8 cellular contexts compared by ENCODE assay signal in the genomic region with DNA sequence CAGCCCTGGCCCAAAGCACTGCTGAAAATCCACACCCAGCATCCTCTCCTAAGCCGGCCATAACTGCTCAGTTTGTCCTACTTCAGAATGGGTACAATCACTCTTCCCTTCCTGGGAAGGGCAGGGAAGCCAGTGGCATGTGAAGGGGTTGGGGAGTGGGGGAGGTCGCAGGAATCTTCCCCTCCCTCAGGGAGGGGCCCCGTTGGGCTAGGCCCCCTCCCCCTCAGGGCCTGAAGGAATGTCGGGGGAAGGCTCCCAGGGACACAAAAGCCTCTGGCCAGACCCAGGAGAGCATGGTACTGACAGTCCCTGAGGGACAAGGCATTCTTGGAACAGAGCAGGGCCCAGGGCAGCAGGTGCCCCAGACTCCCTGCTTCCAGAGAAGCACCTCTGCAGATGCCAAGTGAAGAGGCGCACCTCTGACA. TPM values are rescaled to one million over a fixed set of nuclear protein-coding genes. Genes with fewer than 3 reads are reported as not detected.
DNase-seq lines count a peak whose midpoint lies in the region; ATAC-seq, FAIRE-seq and TF ChIP-seq lines count a peak whose summit lies in the region.

No MANE protein-coding gene starts in this region.

- ATAC-seq in Right ventricle myocardium superior (ENCODE audit: poor library complexity) (no peak), K562 (no peak), right lobe of liver (no peak), upper lobe of right lung (peak; percentile 0)

- H3K4me2 ChIP-seq in K562 (ENCODE audit: insufficient read depth, low read length), result peak overlapping the region; percentile 93

- H4K20me1 ChIP-seq in K562 (replicated peaks; ENCODE audit: control insufficient read depth, insufficient read depth, low read length), result peaks cover 10% of the 10 kb centered on the region

- POLR2A ChIA-PET in K562 (lab: Yijun Ruan, JAX), result interaction anchor here (0.6 to 1.6 kb wide), 3 partner anchors 9 to 16 kb away, joined by 4 to 5 read pairs (median 5); no protein-coding TSS in a partner anchor

- H3K9me1 ChIP-seq in K562 (ENCODE audit: control insufficient read depth, insufficient read depth, low read length), result peaks cover 12% of the 10 kb centered on the region

- H3K27me3 ChIP-seq in cardiac muscle cell (no peaks in the 10 kb centered on the region), K562 (ENCODE audit: control insufficient read depth in 2 of 2, insufficient read depth in 2 of 2, low read length in 2 of 2) (no peaks in the 10 kb centered on the region), right lobe of liver (no peaks in the 10 kb centered on the region), upper lobe of right lung (no peaks in the 10 kb centered on the region)

- TF ChIP-seq CTCF in cardiac muscle cell (IDR thresholded peaks at IDR 0.05; ENCODE audit: low read depth, low read length), result no peak
- no peak for TF ChIP-seq CTCF in K562 (IDR thresholded peaks at IDR 0.05 in 2 of 3, conservative IDR thresholded peaks at IDR 0.05 in 1 of 3; ENCODE audit: insufficient read depth in 2 of 3, low read depth in 1 of 3, low read length in 3 of 3)
- TF ChIP-seq CTCF in right lobe of liver (IDR thresholded peaks at IDR 0.05), result no peak
- TF ChIP-seq CTCF in upper lobe of right lung (IDR thresholded peaks at IDR 0.05), result no peak

- H3K9ac ChIP-seq in K562 (ENCODE audit: insufficient read depth in 1 of 2, low read depth in 2 of 2, low read length in 2 of 2), result peak overlapping the region; percentile 76 to 97

- peaks cover 43% of the 10 kb centered on the region for H3K79me2 ChIP-seq in K562 (ENCODE audit: control insufficient read depth, insufficient read depth, low read length)

- WGBS in K562 (ENCODE audit: insufficient coverage, low coverage, missing lambda C conversion rate), result 11% methylated on average over 5 of the region's 5 CpGs
- 29% methylated on average over 5 of the region's 5 CpGs for WGBS in right lobe of liver (ENCODE audit: insufficient coverage, low coverage, low lambda C conversion rate, missing lambda C conversion rate)

- no TSS peak for BruUV-seq in K562 (replicated peaks; lab: Mats Ljungman, UMichigan)

- peak overlapping the region; percentile 78; the same call in 1 of the 2 replicates for H2AFZ ChIP-seq in K562 (ENCODE audit: low read depth, low read length)

- intact Hi-C loops in Right ventricle myocardium superior (cut with DNase I), result loop anchor here (5.0 kb wide), 1 partner anchor 129 kb away; no protein-coding TSS in a partner anchor
- intact Hi-C loops in K562 (cut with micrococcal nuclease), result no loop called here
- intact Hi-C loops in right lobe of liver (cut with DNase I), result no loop called here
- intact Hi-C loops in upper lobe of right lung (cut with DNase I), result no loop called here

- H3K9me3 ChIP-seq in cardiac muscle cell (ENCODE audit: low read depth), result no peaks in the 10 kb centered on the region
- H3K9me3 ChIP-seq in K562 (replicated peaks; ENCODE audit: control insufficient read depth, insufficient read depth, low read depth, low read length), result no peaks in the 10 kb centered on the region
- H3K9me3 ChIP-seq in right lobe of liver, result no peaks in the 10 kb centered on the region
- H3K9me3 ChIP-seq in upper lobe of right lung, result no peaks in the 10 kb centered on the region

- CTCF ChIA-PET in K562 (lab: Yijun Ruan, JAX; ENCODE audit: low intra/inter-chr PET ratio), result no interaction called here

- no peak for FAIRE-seq in K562 (lab: Jason Lieb, UNC)

- TF ChIP-seq RAD21 in K562 (CRISPR knock-in tag; conservative IDR thresholded peaks at IDR 0.05 in 1 of 2, IDR thresholded peaks at IDR 0.05 in 1 of 2), result no peak

- no peak overlapping the region for H3K27ac ChIP-seq in cardiac muscle cell
- peak overlapping the region; percentile 89 for H3K27ac ChIP-seq in K562 (ENCODE audit: extremely low read depth, low read depth, low read length)
- H3K27ac ChIP-seq in right lobe of liver, result peak overlapping the region in 2 of 3 donors; percentile 80 to 90
- H3K27ac ChIP-seq in upper lobe of right lung, result peak overlapping the region; percentile 96

- TF ChIP-seq POLR2A in K562 (conservative IDR thresholded peaks at IDR 0.05) (no peak), right lobe of liver (IDR thresholded peaks at IDR 0.05) (no peak)

- TF ChIP-seq EP300 in K562 (IDR thresholded peaks at IDR 0.05; ENCODE audit: low read length), result no peak

- peak overlapping the region; percentile 67 for H3K4me3 ChIP-seq in cardiac muscle cell
- peak overlapping the region; percentile 64 for H3K4me3 ChIP-seq in K562
- peak overlapping the region; percentile 70 to 87 (median 71) for H3K4me3 ChIP-seq in right lobe of liver
- peak overlapping the region; percentile 83 for H3K4me3 ChIP-seq in upper lobe of right lung

- DNase-seq in cardiac muscle cell (ENCODE audit: low read depth in 1 of 2, low spot score in 1 of 2), result no peak
- no peak for DNase-seq in Right ventricle myocardium superior
- DNase-seq in K562 (ENCODE audit: extremely low read depth in 1 of 4, low spot score in 3 of 4), result peak in 2 of 4 experiments; percentile 47 to 50
- DNase-seq in right lobe of liver, result no peak
- no peak for DNase-seq in upper lobe of right lung
- no peak for DNase-seq in kidney glomerular epithelial cell (lab: John Stamatoyannopoulos, UW)
- no peak for DNase-seq in NCI-H2107 treated with DMSO at 0.1 percent for 48 hours (lab: John Stamatoyannopoulos, UW; ENCODE audit: unreplicated experiment)
- no peak for DNase-seq in NCI-H2081 (lab: John Stamatoyannopoulos, UW)

- in situ Hi-C loops in K562 (cut with MboI), result no loop called here

- H3K4me1 ChIP-seq in cardiac muscle cell (ENCODE audit: low read depth), result peaks cover 22% of the 10 kb centered on the region
- H3K4me1 ChIP-seq in K562 (replicated peaks in 1 of 2; ENCODE audit: control insufficient read depth in 2 of 2, insufficient read depth in 2 of 2, low read length in 2 of 2), result peaks cover 31 to 45% of the 10 kb centered on the region in 2 experiments
- H3K4me1 ChIP-seq in right lobe of liver, result peaks cover 0 to 16% (median 7%) of the 10 kb centered on the region in 4 donors
- peaks cover 24% of the 10 kb centered on the region for H3K4me1 ChIP-seq in upper lobe of right lung

- H3K36me3 ChIP-seq in cardiac muscle cell, result peaks cover 33% of the 10 kb centered on the region
- H3K36me3 ChIP-seq in K562 (ENCODE audit: control insufficient read depth, insufficient read depth, low read length), result peaks cover 44% of the 10 kb centered on the region
- H3K36me3 ChIP-seq in right lobe of liver, result peaks cover 0 to 34% (median 11%) of the 10 kb centered on the region in 4 donors
- peaks cover 39% of the 10 kb centered on the region for H3K36me3 ChIP-seq in upper lobe of right lung

RNA-seq across cellular contexts. Expression of gene ELOVL1, which starts 1.2 kb away (rescaled TPM):
- total RNA-seq in cardiac muscle cell (18.5 and 24.1 TPM in 2 replicates), Right ventricle myocardium superior (29.3 TPM), K562 (2014; rRNA removed) (53.4 and 73.1 TPM in 2 replicates), K562 (2014; rRNA removed; fragmentation: Illumina TruSeq; extraction: Trizol) (48.1 and 51.0 TPM in 2 replicates), K562 (2015; rRNA removed; fragmentation: Illumina TruSeq; extraction: Trizol) (65.3 and 66.6 TPM in 2 replicates), K562 (2021) (66.8 and 73.2 TPM in 2 replicates), right lobe of liver (10 to 100 TPM; 19.9 to 38.3 (median 29.2) TPM), upper lobe of right lung (98.9 TPM)
- polyA plus RNA-seq in cardiac muscle cell (38.6 and 50.0 TPM in 2 replicates), K562 (2011; rRNA removed) (157 and 159 TPM in 2 replicates), K562 (2014; fragmentation: Illumina TruSeq; extraction: Trizol) (108 and 120 TPM in 2 replicates), K562 (2014; fragmentation: Nextera tagmentation; extraction: Ambion mirVana) (100 to 1,000 TPM in 1 of 2 experiments, 10 to 100 TPM in 1; 70.3 to 147 TPM), K562 (2014; rRNA removed) (74.0 and 82.4 TPM in 2 replicates)
- 99.9 and 173 TPM in 2 replicates for total RNA-seq in K562 (2011; cell fraction: chromatin; rRNA removed; ENCODE audit: low replicate concordance)
- 189 and 197 TPM in 2 replicates for total RNA-seq in K562 (2011; cell fraction: nucleolus; rRNA removed)
- 151 and 160 TPM in 2 replicates for total RNA-seq in K562 (2011; cell fraction: nucleoplasm; rRNA removed)
- polyA plus RNA-seq in K562 (2011; cell fraction: cytosol; rRNA removed), result 165 and 200 TPM in 2 replicates
- 181 and 189 TPM in 2 replicates for polyA plus RNA-seq in K562 (2011; cell fraction: nucleus; rRNA removed)
- 78.5 and 117 TPM in 2 replicates for polyA plus RNA-seq in K562 (2012)
- 50.4 and 62.9 TPM in 2 replicates for polyA minus RNA-seq in K562 (2011; rRNA and poly(A)+ RNA removed)
- polyA minus RNA-seq in K562 (2011; cell fraction: cytosol; rRNA and poly(A)+ RNA removed), result 24.4 and 41.4 TPM in 2 replicates
- polyA minus RNA-seq in K562 (2011; cell fraction: nucleus; rRNA and poly(A)+ RNA removed), result 19.5 and 32.4 TPM in 2 replicates

RNA-seq across cellular contexts. Expression of gene CDC20, which starts 7.8 kb away (rescaled TPM):
- 14.4 and 134 TPM in 2 replicates for total RNA-seq in cardiac muscle cell
- polyA plus RNA-seq in cardiac muscle cell, result 18.7 and 163 TPM in 2 replicates
- total RNA-seq in Right ventricle myocardium superior, result 0.83 TPM
- total RNA-seq in K562 (2011; cell fraction: chromatin; rRNA removed; ENCODE audit: low replicate concordance), result 81.3 and 180 TPM in 2 replicates
- total RNA-seq in K562 (2011; cell fraction: nucleolus; rRNA removed), result 147 and 157 TPM in 2 replicates
- 103 and 116 TPM in 2 replicates for total RNA-seq in K562 (2011; cell fraction: nucleoplasm; rRNA removed)
- 183 and 244 TPM in 2 replicates for total RNA-seq in K562 (2014; rRNA removed)
- total RNA-seq in K562 (2014; rRNA removed; fragmentation: Illumina TruSeq; extraction: Trizol), result 94.5 and 106 TPM in 2 replicates
- total RNA-seq in K562 (2015; rRNA removed; fragmentation: Illumina TruSeq; extraction: Trizol), result 121 and 131 TPM in 2 replicates
- total RNA-seq in K562 (2021), result 212 and 224 TPM in 2 replicates
- 92.8 and 173 TPM in 2 replicates for polyA plus RNA-seq in K562 (2011; rRNA removed)
- 185 and 280 TPM in 2 replicates for polyA plus RNA-seq in K562 (2011; cell fraction: cytosol; rRNA removed)
- 254 and 290 TPM in 2 replicates for polyA plus RNA-seq in K562 (2011; cell fraction: nucleus; rRNA removed)
- polyA plus RNA-seq in K562 (2012), result 207 and 277 TPM in 2 replicates
- polyA plus RNA-seq in K562 (2014; fragmentation: Illumina TruSeq; extraction: Trizol), result 178 and 197 TPM in 2 replicates
- polyA plus RNA-seq in K562 (2014; fragmentation: Nextera tagmentation; extraction: Ambion mirVana), result 10 to 100 TPM; 45.2 to 70.6 TPM
- polyA plus RNA-seq in K562 (2014; rRNA removed), result 141 and 146 TPM in 2 replicates
- 115 and 154 TPM in 2 replicates for polyA minus RNA-seq in K562 (2011; rRNA and poly(A)+ RNA removed)
- 157 and 191 TPM in 2 replicates for polyA minus RNA-seq in K562 (2011; cell fraction: cytosol; rRNA and poly(A)+ RNA removed)
- polyA minus RNA-seq in K562 (2011; cell fraction: nucleus; rRNA and poly(A)+ RNA removed), result 40.5 and 60.9 TPM in 2 replicates
- total RNA-seq in right lobe of liver, result 1 to 10 TPM in 4 of 6 experiments, under 1 TPM in 1, not detected in 1; 0.49 to 5.3 (median 2.3) TPM
- total RNA-seq in upper lobe of right lung, result 1.8 TPM

RNA-seq across cellular contexts. Expression of gene MED8, which starts 23.0 kb away (rescaled TPM):
- total RNA-seq in cardiac muscle cell (25.5 and 31.3 TPM in 2 replicates), Right ventricle myocardium superior (16.5 TPM), K562 (2014; rRNA removed) (51.5 and 51.7 TPM in 2 replicates), K562 (2014; rRNA removed; fragmentation: Illumina TruSeq; extraction: Trizol) (52.7 and 56.4 TPM in 2 replicates), K562 (2015; rRNA removed; fragmentation: Illumina TruSeq; extraction: Trizol) (51.7 and 52.1 TPM in 2 replicates), K562 (2021) (57.7 and 60.7 TPM in 2 replicates), right lobe of liver (10 to 100 TPM; 20.7 to 26.6 (median 24.1) TPM), upper lobe of right lung (37.3 TPM)
- polyA plus RNA-seq in cardiac muscle cell (33.3 and 38.8 TPM in 2 replicates), K562 (2011; rRNA removed) (23.0 and 30.9 TPM in 2 replicates), K562 (2014; fragmentation: Illumina TruSeq; extraction: Trizol) (55.3 and 60.3 TPM in 2 replicates), K562 (2014; fragmentation: Nextera tagmentation; extraction: Ambion mirVana) (100 to 1,000 TPM; 104 to 120 TPM), K562 (2014; rRNA removed) (32.3 and 37.6 TPM in 2 replicates)
- 84.8 and 86.1 TPM in 2 replicates for total RNA-seq in K562 (2011; cell fraction: chromatin; rRNA removed; ENCODE audit: low replicate concordance)
- total RNA-seq in K562 (2011; cell fraction: nucleolus; rRNA removed), result 36.7 and 38.5 TPM in 2 replicates
- 68.3 and 88.3 TPM in 2 replicates for total RNA-seq in K562 (2011; cell fraction: nucleoplasm; rRNA removed)
- polyA plus RNA-seq in K562 (2011; cell fraction: cytosol; rRNA removed), result 19.9 and 32.8 TPM in 2 replicates
- 44.6 and 77.2 TPM in 2 replicates for polyA plus RNA-seq in K562 (2011; cell fraction: nucleus; rRNA removed)
- 57.3 and 73.4 TPM in 2 replicates for polyA plus RNA-seq in K562 (2012)
- 25.5 and 32.5 TPM in 2 replicates for polyA minus RNA-seq in K562 (2011; rRNA and poly(A)+ RNA removed)
- 13.7 and 19.7 TPM in 2 replicates for polyA minus RNA-seq in K562 (2011; cell fraction: cytosol; rRNA and poly(A)+ RNA removed)
- 20.7 and 50.4 TPM in 2 replicates for polyA minus RNA-seq in K562 (2011; cell fraction: nucleus; rRNA and poly(A)+ RNA removed)

RNA-seq across cellular contexts. Expression of gene SZT2, which starts 23.1 kb away (rescaled TPM):
- 16.5 and 28.2 TPM in 2 replicates for total RNA-seq in cardiac muscle cell
- 10.3 and 11.5 TPM in 2 replicates for polyA plus RNA-seq in cardiac muscle cell
- 26.8 TPM for total RNA-seq in Right ventricle myocardium superior
- total RNA-seq in K562 (2011; cell fraction: chromatin; rRNA removed; ENCODE audit: low replicate concordance), result 328 and 537 TPM in 2 replicates
- 162 and 172 TPM in 2 replicates for total RNA-seq in K562 (2011; cell fraction: nucleolus; rRNA removed)
- 193 and 226 TPM in 2 replicates for total RNA-seq in K562 (2011; cell fraction: nucleoplasm; rRNA removed)
- total RNA-seq in K562 (2014; rRNA removed), result 9.2 and 11.5 TPM in 2 replicates
- 12.8 and 14.5 TPM in 2 replicates for total RNA-seq in K562 (2014; rRNA removed; fragmentation: Illumina TruSeq; extraction: Trizol)
- 14.4 and 15.8 TPM in 2 replicates for total RNA-seq in K562 (2015; rRNA removed; fragmentation: Illumina TruSeq; extraction: Trizol)
- 27.0 and 31.0 TPM in 2 replicates for total RNA-seq in K562 (2021)
- polyA plus RNA-seq in K562 (2011; rRNA removed), result 9.1 and 14.4 TPM in 2 replicates
- polyA plus RNA-seq in K562 (2011; cell fraction: cytosol; rRNA removed), result 5.5 and 7.0 TPM in 2 replicates
- polyA plus RNA-seq in K562 (2011; cell fraction: nucleus; rRNA removed), result 89.3 and 112 TPM in 2 replicates
- polyA plus RNA-seq in K562 (2012), result 12.1 and 24.7 TPM in 2 replicates
- 14.7 and 15.1 TPM in 2 replicates for polyA plus RNA-seq in K562 (2014; fragmentation: Illumina TruSeq; extraction: Trizol)
- 1 to 10 TPM in 1 of 2 experiments, under 1 TPM in 1; 0.88 to 1.3 TPM for polyA plus RNA-seq in K562 (2014; fragmentation: Nextera tagmentation; extraction: Ambion mirVana)
- polyA plus RNA-seq in K562 (2014; rRNA removed), result 16.7 and 18.4 TPM in 2 replicates
- 54.3 and 67.1 TPM in 2 replicates for polyA minus RNA-seq in K562 (2011; rRNA and poly(A)+ RNA removed)
- 8.7 and 15.7 TPM in 2 replicates for polyA minus RNA-seq in K562 (2011; cell fraction: cytosol; rRNA and poly(A)+ RNA removed)
- 52.0 and 88.4 TPM in 2 replicates for polyA minus RNA-seq in K562 (2011; cell fraction: nucleus; rRNA and poly(A)+ RNA removed)
- total RNA-seq in right lobe of liver, result 10 to 100 TPM; 12.7 to 30.4 (median 19.2) TPM
- total RNA-seq in upper lobe of right lung, result 70.4 TPM

RNA-seq across cellular contexts. Expression of gene MPL, which starts 29.0 kb away (rescaled TPM):
- total RNA-seq in cardiac muscle cell (not detected in 2 replicates), Right ventricle myocardium superior (0.40 TPM), K562 (2014; rRNA removed) (not detected in 2 replicates), K562 (2014; rRNA removed; fragmentation: Illumina TruSeq; extraction: Trizol) (not detected in 2 replicates), K562 (2015; rRNA removed; fragmentation: Illumina TruSeq; extraction: Trizol) (not detected in 2 replicates), K562 (2021) (not detected in 2 replicates), right lobe of liver (under 1 TPM in 1 of 6 experiments, not detected in 5; 0.59 TPM), upper lobe of right lung (0.61 TPM)
- polyA plus RNA-seq in cardiac muscle cell (0.10 TPM in 1 of 2 replicates, not detected in the other), K562 (2011; rRNA removed) (not detected in 2 replicates), K562 (2014; fragmentation: Illumina TruSeq; extraction: Trizol) (not detected in 2 replicates), K562 (2014; fragmentation: Nextera tagmentation; extraction: Ambion mirVana) (not detected), K562 (2014; rRNA removed) (not detected in 2 replicates)
- total RNA-seq in K562 (2011; cell fraction: chromatin; rRNA removed; ENCODE audit: low replicate concordance), result not detected in 2 replicates
- total RNA-seq in K562 (2011; cell fraction: nucleolus; rRNA removed), result not detected in 2 replicates
- not detected in 2 replicates for total RNA-seq in K562 (2011; cell fraction: nucleoplasm; rRNA removed)
- polyA plus RNA-seq in K562 (2011; cell fraction: cytosol; rRNA removed), result not detected in 2 replicates
- not detected in 2 replicates for polyA plus RNA-seq in K562 (2011; cell fraction: nucleus; rRNA removed)
- not detected in 2 replicates for polyA plus RNA-seq in K562 (2012)
- not detected in 2 replicates for polyA minus RNA-seq in K562 (2011; rRNA and poly(A)+ RNA removed)
- not detected in 2 replicates for polyA minus RNA-seq in K562 (2011; cell fraction: cytosol; rRNA and poly(A)+ RNA removed)
- not detected in 2 replicates for polyA minus RNA-seq in K562 (2011; cell fraction: nucleus; rRNA and poly(A)+ RNA removed)
